8 cellular contexts compared by ENCODE assay signal in the genomic region with DNA sequence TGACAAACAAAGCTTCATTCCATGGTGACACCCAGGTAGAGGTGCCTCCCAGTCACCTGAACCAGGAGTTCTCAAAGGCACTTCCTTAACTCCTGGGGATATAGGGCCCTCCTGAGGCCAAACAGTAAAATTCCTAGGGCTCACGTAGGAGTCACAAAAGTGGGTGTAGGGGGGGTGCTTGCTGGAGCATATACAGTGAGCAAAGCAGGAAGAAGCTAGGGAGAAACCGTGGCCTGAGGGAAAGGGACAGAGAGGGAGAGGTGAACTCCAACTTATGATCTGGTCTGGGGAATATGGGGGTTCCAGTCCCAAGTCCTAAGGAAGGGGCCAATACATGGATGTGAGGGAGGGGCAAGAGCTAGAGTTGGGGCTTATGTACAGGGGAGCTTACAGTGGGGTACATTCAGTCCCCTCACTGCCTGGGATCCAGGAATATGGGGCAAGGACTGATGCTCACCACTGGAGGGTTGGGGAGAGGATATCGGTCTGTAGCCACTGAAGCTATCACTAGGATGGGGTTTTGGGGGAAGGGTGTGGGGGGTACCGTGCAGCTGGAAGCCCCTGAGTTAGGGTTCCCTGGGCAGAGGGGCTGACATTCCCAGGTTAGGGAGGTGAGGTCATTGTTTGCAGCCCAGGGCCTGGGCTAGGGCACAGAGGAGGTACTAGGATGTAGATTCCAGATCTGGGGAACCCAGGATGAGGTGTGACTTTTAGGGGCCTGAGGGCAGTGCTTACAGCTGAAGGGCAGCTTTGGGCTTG. TPM values are rescaled to one million over a fixed set of nuclear protein-coding genes. Genes with fewer than 3 reads are reported as not detected.
A peak's percentile ranks its signal among the peaks of the same experiment; 100 is the strongest.
DNase-seq lines count a peak whose midpoint lies in the region; ATAC-seq and TF ChIP-seq lines count a peak whose summit lies in the region.

No MANE protein-coding gene starts in this region.

- H3K4me3 ChIP-seq in transverse colon = peak overlapping the region; percentile 94 to 100 (median 98)

- no peaks in the 10 kb centered on the region for H3K9me3 Mint-ChIP-seq in activated naive CD4-positive, alpha-beta T cell treated with anti-CD3 and anti-CD28 coated beads for 36 hours
- no peaks in the 10 kb centered on the region for H3K9me3 Mint-ChIP-seq in activated naive CD8-positive, alpha-beta T cell treated with anti-CD3 and anti-CD28 coated beads, Interleukin-2, amount 50 U/mL, for 24 hours

- ATAC-seq in activated naive CD8-positive, alpha-beta T cell treated with anti-CD3 and anti-CD28 coated beads, Interleukin-2, amount 50 U/mL, for 24 hours = no peak
- ATAC-seq in left colon = peak; percentile 55

- H3K36me3 Mint-ChIP-seq in activated naive CD4-positive, alpha-beta T cell treated with anti-CD3 and anti-CD28 coated beads for 36 hours (ENCODE audit: low read depth) = peaks cover 5% of the 10 kb centered on the region
- peaks cover 6% of the 10 kb centered on the region for H3K36me3 Mint-ChIP-seq in activated naive CD8-positive, alpha-beta T cell treated with anti-CD3 and anti-CD28 coated beads, Interleukin-2, amount 50 U/mL, for 24 hours (ENCODE audit: low read depth)

- DNase-seq in activated naive CD4-positive, alpha-beta T cell treated with anti-CD3 and anti-CD28 coated beads for 36 hours = peak; percentile 23
- no peak for DNase-seq in activated naive CD4-positive, alpha-beta T cell (lab: John Stamatoyannopoulos, UW)
- no peak for DNase-seq in activated naive CD8-positive, alpha-beta T cell treated with anti-CD3 and anti-CD28 coated beads, Interleukin-2, amount 50 U/mL, for 24 hours
- DNase-seq in left colon (peak in 1 of 2 donors; percentile 36), transverse colon (peak; percentile 35), DMS153 (lab: John Stamatoyannopoulos, UW) (no peak), SKM-1 treated with dmso at 0.1 percent for 144 hours (lab: John Stamatoyannopoulos, UW; ENCODE audit: unreplicated experiment) (no peak), iPS-NIHi7 (ENCODE audit: extremely low spot score) (no peak)

- intact Hi-C loops in activated naive CD4-positive, alpha-beta T cell treated with anti-CD3 and anti-CD28 coated beads for 36 hours (cut with micrococcal nuclease) = loop anchor here (1.0 to 10.0 kb wide), 3 partner anchors 14 to 338 kb away; a partner anchor contains a TSS
- intact Hi-C loops in left colon (cut with DNase I, micrococcal nuclease) (no loop called here), transverse colon (cut with DNase I; ENCODE audit: low total_unique reads) (no loop called here)

- peak in 2 of 5 experiments; percentile 18 to 29 for TF ChIP-seq CTCF in transverse colon (IDR thresholded peaks at IDR 0.05)

- peaks cover 50% of the 10 kb centered on the region for H3K4me1 Mint-ChIP-seq in activated naive CD4-positive, alpha-beta T cell treated with anti-CD3 and anti-CD28 coated beads for 36 hours (ENCODE audit: low read depth)
- peaks cover 50% of the 10 kb centered on the region for H3K4me1 Mint-ChIP-seq in activated naive CD8-positive, alpha-beta T cell treated with anti-CD3 and anti-CD28 coated beads, Interleukin-2, amount 50 U/mL, for 24 hours

- H3K9me3 ChIP-seq in transverse colon = no peaks in the 10 kb centered on the region

- CTCF ChIA-PET in activated naive CD4-positive, alpha-beta T cell treated with anti-CD3 and anti-CD28 coated beads for 36 hours (lab: Charles Lee) = interaction anchor here (0.7 to 8.7 kb wide), 10 partner anchors 8 to 615 kb away, joined by 3 to 77 read pairs (median 5); no protein-coding TSS in a partner anchor

- TF ChIP-seq EP300 in transverse colon (IDR thresholded peaks at IDR 0.05; ENCODE audit: low read depth) = no peak

- peaks cover 38 to 55% (median 53%) of the 10 kb centered on the region in 4 donors for H3K4me1 ChIP-seq in transverse colon

- in situ Hi-C loops in transverse colon (cut with MboI; ENCODE audit: low pct_ligation_motif_present in 1 of 4, low pct_unique_long_range_greater_than_20kb in 1 of 4, low sequenced_read_pairs in 3 of 4) = no loop called here

- no peaks in the 10 kb centered on the region for H3K27me3 Mint-ChIP-seq in activated naive CD4-positive, alpha-beta T cell treated with anti-CD3 and anti-CD28 coated beads for 36 hours (ENCODE audit: low read depth)
- no peaks in the 10 kb centered on the region for H3K27me3 Mint-ChIP-seq in activated naive CD8-positive, alpha-beta T cell treated with anti-CD3 and anti-CD28 coated beads, Interleukin-2, amount 50 U/mL, for 24 hours

- H3K27me3 ChIP-seq in transverse colon = no peaks in the 10 kb centered on the region

- peak overlapping the region; percentile 75 for H3K4me3 Mint-ChIP-seq in activated naive CD4-positive, alpha-beta T cell treated with anti-CD3 and anti-CD28 coated beads for 36 hours
- peak overlapping the region; percentile 88 for H3K4me3 Mint-ChIP-seq in activated naive CD8-positive, alpha-beta T cell treated with anti-CD3 and anti-CD28 coated beads, Interleukin-2, amount 50 U/mL, for 24 hours

- H3K36me3 ChIP-seq in transverse colon = no peaks in the 10 kb centered on the region

- peak; percentile 35 for TF ChIP-seq POLR2A in transverse colon (IDR thresholded peaks at IDR 0.05)

- H3K27ac Mint-ChIP-seq in activated naive CD4-positive, alpha-beta T cell treated with anti-CD3 and anti-CD28 coated beads for 36 hours = peak overlapping the region; percentile 84
- peak overlapping the region; percentile 76 for H3K27ac Mint-ChIP-seq in activated naive CD8-positive, alpha-beta T cell treated with anti-CD3 and anti-CD28 coated beads, Interleukin-2, amount 50 U/mL, for 24 hours

- 4 to 20% methylated on average over 2 to 4 of the region's 4 CpGs for whole genome bisulfite sequencing in transverse colon (ENCODE audit: low coverage in 1 of 2), 2 donors

- H3K27ac ChIP-seq in transverse colon = peak overlapping the region; percentile 93 to 99 (median 98)

RNA-seq across cellular contexts. Expression of a gene that starts 0.9 kb away (rescaled TPM):
- total RNA-seq in activated naive CD4-positive, alpha-beta T cell treated with anti-CD3 and anti-CD28 coated beads for 36 hours = 10 to 100 TPM; 10.4 to 11.2 TPM
- total RNA-seq in left colon = 10 to 100 TPM; 21.4 to 29.6 TPM
- total RNA-seq in transverse colon = 10 to 100 TPM in 3 of 4 donors, 1 to 10 TPM in 1; 9.6 to 30.9 (median 23.2) TPM

RNA-seq across cellular contexts. Expression of a gene that starts 38.1 kb away (rescaled TPM):
- total RNA-seq in activated naive CD4-positive, alpha-beta T cell treated with anti-CD3 and anti-CD28 coated beads for 36 hours = 10 to 100 TPM; 38.5 to 38.6 TPM
- total RNA-seq in left colon = 10 to 100 TPM; 30.2 to 42.7 TPM
- 10 to 100 TPM; 26.1 to 78.9 (median 57.1) TPM for total RNA-seq in transverse colon

RNA-seq across cellular contexts. Expression of a gene that starts 39.6 kb away (rescaled TPM):
- 100 to 1,000 TPM; 124 to 137 TPM for total RNA-seq in activated naive CD4-positive, alpha-beta T cell treated with anti-CD3 and anti-CD28 coated beads for 36 hours
- total RNA-seq in left colon = 100 to 1,000 TPM in 1 of 2 donors, 10 to 100 TPM in 1; 70.8 to 106 TPM
- 100 to 1,000 TPM in 1 of 4 donors, 10 to 100 TPM in 3; 23.7 to 104 (median 62.8) TPM for total RNA-seq in transverse colon

Comparison
In these comparisons a context has a peak if more than half of its experiments do, and no peak if none do; other contexts are left out.
1. DNase-seq: peak in activated naive CD4-positive, alpha-beta T cell treated with anti-CD3 and anti-CD28 coated beads for 36 hours (single experiment) and transverse colon (single experiment); none in activated naive CD4-positive, alpha-beta T cell (0 of 4), activated naive CD8-positive, alpha-beta T cell treated with anti-CD3 and anti-CD28 coated beads, Interleukin-2, amount 50 U/mL, for 24 hours (single experiment), DMS153 (single experiment), SKM-1 treated with dmso at 0.1 percent for 144 hours (single experiment) and iPS-NIHi7 (single experiment).